Comparison of ENCODE assay signal across 1 cellular context in genomic region chr13:110233181-110233641, GRCh38.
TF ChIP-seq lines count a peak whose summit lies in the region.

No MANE protein-coding gene starts in this region.

TF ChIP-seq in SK-N-SH, 30 proteins besides CTCF, POLR2A, EP300 and RAD21 (continued from another document):
- TF ChIP-seq CHD2 (IDR thresholded peaks at IDR 0.05; ENCODE audit: low read length, partially characterized antibody), result peak; percentile 26
- no peak for TF ChIP-seq EZH2phosphoT487 (IDR thresholded peaks at IDR 0.05; ENCODE audit: borderline replicate concordance, low read depth)
- TF ChIP-seq MXI1 (IDR thresholded peaks at IDR 0.05; ENCODE audit: low read depth, low read length), result no peak
- 0 out of 2 replicates have a peak, but pooled peaks have one; percentile 11 for TF ChIP-seq RXRA (IDR thresholded peaks at IDR 0.05; ENCODE audit: borderline replicate concordance, low read depth)
- TF ChIP-seq RCOR1 (IDR thresholded peaks at IDR 0.05; ENCODE audit: low read length), result no peak
- peak; percentile 86 for TF ChIP-seq NFIC (IDR thresholded peaks at IDR 0.05; ENCODE audit: borderline replicate concordance)
- TF ChIP-seq, protein P1, sequence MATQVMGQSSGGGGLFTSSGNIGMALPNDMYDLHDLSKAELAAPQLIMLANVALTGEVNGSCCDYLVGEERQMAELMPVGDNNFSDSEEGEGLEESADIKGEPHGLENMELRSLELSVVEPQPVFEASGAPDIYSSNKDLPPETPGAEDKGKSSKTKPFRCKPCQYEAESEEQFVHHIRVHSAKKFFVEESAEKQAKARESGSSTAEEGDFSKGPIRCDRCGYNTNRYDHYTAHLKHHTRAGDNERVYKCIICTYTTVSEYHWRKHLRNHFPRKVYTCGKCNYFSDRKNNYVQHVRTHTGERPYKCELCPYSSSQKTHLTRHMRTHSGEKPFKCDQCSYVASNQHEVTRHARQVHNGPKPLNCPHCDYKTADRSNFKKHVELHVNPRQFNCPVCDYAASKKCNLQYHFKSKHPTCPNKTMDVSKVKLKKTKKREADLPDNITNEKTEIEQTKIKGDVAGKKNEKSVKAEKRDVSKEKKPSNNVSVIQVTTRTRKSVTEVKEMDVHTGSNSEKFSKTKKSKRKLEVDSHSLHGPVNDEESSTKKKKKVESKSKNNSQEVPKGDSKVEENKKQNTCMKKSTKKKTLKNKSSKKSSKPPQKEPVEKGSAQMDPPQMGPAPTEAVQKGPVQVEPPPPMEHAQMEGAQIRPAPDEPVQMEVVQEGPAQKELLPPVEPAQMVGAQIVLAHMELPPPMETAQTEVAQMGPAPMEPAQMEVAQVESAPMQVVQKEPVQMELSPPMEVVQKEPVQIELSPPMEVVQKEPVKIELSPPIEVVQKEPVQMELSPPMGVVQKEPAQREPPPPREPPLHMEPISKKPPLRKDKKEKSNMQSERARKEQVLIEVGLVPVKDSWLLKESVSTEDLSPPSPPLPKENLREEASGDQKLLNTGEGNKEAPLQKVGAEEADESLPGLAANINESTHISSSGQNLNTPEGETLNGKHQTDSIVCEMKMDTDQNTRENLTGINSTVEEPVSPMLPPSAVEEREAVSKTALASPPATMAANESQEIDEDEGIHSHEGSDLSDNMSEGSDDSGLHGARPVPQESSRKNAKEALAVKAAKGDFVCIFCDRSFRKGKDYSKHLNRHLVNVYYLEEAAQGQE (IDR thresholded peaks at IDR 0.05; ENCODE audit: low read depth, low read length), result no peak
- TF ChIP-seq SIN3A (IDR thresholded peaks at IDR 0.05; ENCODE audit: borderline replicate concordance, low read depth, low read length), result no peak
- no peak for TF ChIP-seq RFX5 (IDR thresholded peaks at IDR 0.05; ENCODE audit: low read length)
- TF ChIP-seq, protein P2, sequence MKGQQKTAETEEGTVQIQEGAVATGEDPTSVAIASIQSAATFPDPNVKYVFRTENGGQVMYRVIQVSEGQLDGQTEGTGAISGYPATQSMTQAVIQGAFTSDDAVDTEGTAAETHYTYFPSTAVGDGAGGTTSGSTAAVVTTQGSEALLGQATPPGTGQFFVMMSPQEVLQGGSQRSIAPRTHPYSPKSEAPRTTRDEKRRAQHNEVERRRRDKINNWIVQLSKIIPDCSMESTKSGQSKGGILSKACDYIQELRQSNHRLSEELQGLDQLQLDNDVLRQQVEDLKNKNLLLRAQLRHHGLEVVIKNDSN (IDR thresholded peaks at IDR 0.05; ENCODE audit: borderline replicate concordance, low read depth), result peak; percentile 54; the same call in 1 of the 2 replicates
- TF ChIP-seq POLR2AphosphoS5 (IDR thresholded peaks at IDR 0.05; ENCODE audit: low read depth, low read length), result no peak
- 0 out of 2 replicates have a peak, but pooled peaks have one; percentile 22 for TF ChIP-seq ZBTB33 (IDR thresholded peaks at IDR 0.05; ENCODE audit: borderline replicate concordance, low read depth)
